Comparison of ENCODE assay signal across 12 cellular contexts in genomic region chr12:111174283-111175108, GRCh38.
DNase-seq lines count a peak whose midpoint lies in the region; ATAC-seq and TF ChIP-seq lines count a peak whose summit lies in the region.
"Had no signal": no experiment of that assay in that cellular context is flagged by ENCODE, and none has a peak within 500 bp of the region (broad histone marks: within the 10 kb centered on the region; RNA-seq: fewer than 3 reads in every experiment).

No MANE protein-coding gene starts in this region.

- TF ChIP-seq CTCF in heart right ventricle (IDR thresholded peaks at IDR 0.05) (peak in 7 of 9 donors; percentile 14 to 43 (median 36)), sigmoid colon (IDR thresholded peaks at IDR 0.05) (peak in 1 of 4 experiments; percentile 30)

- ATAC-seq in heart right ventricle (peak in 2 of 8 donors; percentile 43), right cardiac atrium (no peak), HG02798 (IDR thresholded peaks at IDR 0.05; ENCODE audit: poor library complexity, unreplicated experiment) (no peak)
- ATAC-seq in activated CD8-positive, alpha-beta memory T cell treated with anti-CD3 and anti-CD28 coated beads, Interleukin-2, amount 10 ng/mL, durations not matched to agents 7 days and 5 days, result no peak

- H3K4me1 Mint-ChIP-seq in activated CD8-positive, alpha-beta memory T cell treated with anti-CD3 and anti-CD28 coated beads, Interleukin-2, amount 10 ng/mL, durations not matched to agents 7 days and 5 days, result peaks cover 2% of the 10 kb centered on the region

- no peaks in the 10 kb centered on the region for H3K36me3 ChIP-seq in heart right ventricle
- H3K36me3 ChIP-seq in sigmoid colon, result no peaks in the 10 kb centered on the region

- H3K27me3 Mint-ChIP-seq in activated CD8-positive, alpha-beta memory T cell treated with anti-CD3 and anti-CD28 coated beads, Interleukin-2, amount 10 ng/mL, durations not matched to agents 7 days and 5 days, result peaks cover 23% of the 10 kb centered on the region

- no peak overlapping the region for H3K27ac ChIP-seq in heart right ventricle
- no peak overlapping the region for H3K27ac ChIP-seq in right cardiac atrium (ENCODE audit: low read length)
- no peak overlapping the region for H3K27ac ChIP-seq in epithelial cell of prostate
- no peak overlapping the region for H3K27ac ChIP-seq in sigmoid colon
- H3K27ac ChIP-seq: KMS-11, SK-N-MC had no signal

- no peaks in the 10 kb centered on the region for H3K9me3 Mint-ChIP-seq in activated CD8-positive, alpha-beta memory T cell treated with anti-CD3 and anti-CD28 coated beads, Interleukin-2, amount 10 ng/mL, durations not matched to agents 7 days and 5 days (ENCODE audit: low read depth)
- H3K9me3 Mint-ChIP-seq: stimulated activated naive CD8-positive, alpha-beta T cell treated with anti-CD3 and anti-CD28 coated beads, Interleukin-15, Interleukin-2, amounts not matched to agents 100 ng/mL and 50 ng/mL, for 24 hours had no signal

- H3K4me1 ChIP-seq in heart right ventricle (peaks cover 0 to 33% (median 0%) of the 10 kb centered on the region in 9 donors), right cardiac atrium (ENCODE audit: control insufficient read depth, insufficient read depth, low read length) (no peaks in the 10 kb centered on the region), sigmoid colon (peaks cover 0 to 12% (median 10%) of the 10 kb centered on the region in 4 donors)

- no peak overlapping the region for H3K27ac Mint-ChIP-seq in activated CD8-positive, alpha-beta memory T cell treated with anti-CD3 and anti-CD28 coated beads, Interleukin-2, amount 10 ng/mL, durations not matched to agents 7 days and 5 days
- H3K27ac Mint-ChIP-seq: stimulated activated naive CD8-positive, alpha-beta T cell treated with anti-CD3 and anti-CD28 coated beads, Interleukin-15, Interleukin-2, amounts not matched to agents 100 ng/mL and 50 ng/mL, for 24 hours had no signal

- no peak for TF ChIP-seq EP300 in sigmoid colon (IDR thresholded peaks at IDR 0.05)

- no peak for TF ChIP-seq POLR2A in sigmoid colon (IDR thresholded peaks at IDR 0.05)

- CTCF ChIA-PET in activated CD8-positive, alpha-beta memory T cell treated with anti-CD3 and anti-CD28 coated beads, Interleukin-2, amount 10 ng/mL, durations not matched to agents 7 days and 5 days (lab: Charles Lee), result interaction anchor here (1.0 kb wide), 1 partner anchor 148 kb away, joined by 4 read pairs; no protein-coding TSS in a partner anchor

- DNase-seq in heart right ventricle, result no peak
- no peak for DNase-seq in right cardiac atrium
- peak; percentile 68 to 69 for DNase-seq in NOMO-1 (lab: John Stamatoyannopoulos, UW; ENCODE audit: unreplicated experiment in 2 of 2)
- peak; percentile 3 for DNase-seq in epithelial cell of prostate (ENCODE audit: low read depth, low spot score)
- no peak for DNase-seq in activated CD8-positive, alpha-beta memory T cell treated with anti-CD3 and anti-CD28 coated beads, Interleukin-2, amount 10 ng/mL, durations not matched to agents 7 days and 5 days
- no peak for DNase-seq in activated T-cell treated with anti-CD3 and anti-CD28 coated beads, Interleukin-2, amount 50 U/mL, for 48 hours
- DNase-seq in sigmoid colon, result no peak
- DNase-seq: Calu3 had no signal

- H3K9me3 ChIP-seq in heart right ventricle (no peaks in the 10 kb centered on the region), right cardiac atrium (ENCODE audit: control insufficient read depth, low read length) (no peaks in the 10 kb centered on the region), sigmoid colon (no peaks in the 10 kb centered on the region)

- WGBS in heart right ventricle, 2 donors, result 60 to 68% methylated on average over 9 of the region's 9 CpGs
- 49% methylated on average over 9 of the region's 9 CpGs for WGBS in right cardiac atrium
- WGBS in sigmoid colon, 2 donors, result 48 to 59% methylated on average over 9 of the region's 9 CpGs

- H3K36me3 Mint-ChIP-seq in activated CD8-positive, alpha-beta memory T cell treated with anti-CD3 and anti-CD28 coated beads, Interleukin-2, amount 10 ng/mL, durations not matched to agents 7 days and 5 days, result no peaks in the 10 kb centered on the region

- no peak overlapping the region for H3K4me3 ChIP-seq in heart right ventricle
- no peak overlapping the region for H3K4me3 ChIP-seq in right cardiac atrium (ENCODE audit: low read length)
- H3K4me3 ChIP-seq in sigmoid colon, result no peak overlapping the region
- H3K4me3 ChIP-seq: SK-N-MC had no signal

- peaks cover 0 to 32% (median 6%) of the 10 kb centered on the region in 7 donors for H3K27me3 ChIP-seq in heart right ventricle
- H3K27me3 ChIP-seq in right cardiac atrium (ENCODE audit: control insufficient read depth, insufficient read depth), result no peaks in the 10 kb centered on the region
- peaks cover 0 to 24% (median 0%) of the 10 kb centered on the region in 3 donors for H3K27me3 ChIP-seq in sigmoid colon

- intact Hi-C loops in heart right ventricle (cut with DNase I), result loop anchor here in 1 of 10 donors (10.0 kb wide), 1 partner anchor 150 kb away; no protein-coding TSS in a partner anchor
- intact Hi-C loops in right cardiac atrium (cut with DNase I), result no loop called here
- intact Hi-C loops in sigmoid colon (cut with DNase I), result loop anchor here (2.0 to 5.0 kb wide), 2 partner anchors 152 to 238 kb away; no protein-coding TSS in a partner anchor

- H3K4me3 Mint-ChIP-seq in activated CD8-positive, alpha-beta memory T cell treated with anti-CD3 and anti-CD28 coated beads, Interleukin-2, amount 10 ng/mL, durations not matched to agents 7 days and 5 days, result no peak overlapping the region
- H3K4me3 Mint-ChIP-seq: stimulated activated naive CD8-positive, alpha-beta T cell treated with anti-CD3 and anti-CD28 coated beads, Interleukin-15, Interleukin-2, amounts not matched to agents 100 ng/mL and 50 ng/mL, for 24 hours had no signal

Comparison
In these comparisons a context has a peak if more than half of its experiments do, and no peak if none do; other contexts are left out.
1. DNase-seq: peak in NOMO-1 (2 of 2) and epithelial cell of prostate (single experiment); none in heart right ventricle (0 of 2), right cardiac atrium (0 of 3), activated CD8-positive, alpha-beta memory T cell treated with anti-CD3 and anti-CD28 coated beads, Interleukin-2, amount 10 ng/mL, durations not matched to agents 7 days and 5 days (single experiment), activated T-cell treated with anti-CD3 and anti-CD28 coated beads, Interleukin-2, amount 50 U/mL, for 48 hours (0 of 2) and sigmoid colon (single experiment).